In the genomic region with DNA sequence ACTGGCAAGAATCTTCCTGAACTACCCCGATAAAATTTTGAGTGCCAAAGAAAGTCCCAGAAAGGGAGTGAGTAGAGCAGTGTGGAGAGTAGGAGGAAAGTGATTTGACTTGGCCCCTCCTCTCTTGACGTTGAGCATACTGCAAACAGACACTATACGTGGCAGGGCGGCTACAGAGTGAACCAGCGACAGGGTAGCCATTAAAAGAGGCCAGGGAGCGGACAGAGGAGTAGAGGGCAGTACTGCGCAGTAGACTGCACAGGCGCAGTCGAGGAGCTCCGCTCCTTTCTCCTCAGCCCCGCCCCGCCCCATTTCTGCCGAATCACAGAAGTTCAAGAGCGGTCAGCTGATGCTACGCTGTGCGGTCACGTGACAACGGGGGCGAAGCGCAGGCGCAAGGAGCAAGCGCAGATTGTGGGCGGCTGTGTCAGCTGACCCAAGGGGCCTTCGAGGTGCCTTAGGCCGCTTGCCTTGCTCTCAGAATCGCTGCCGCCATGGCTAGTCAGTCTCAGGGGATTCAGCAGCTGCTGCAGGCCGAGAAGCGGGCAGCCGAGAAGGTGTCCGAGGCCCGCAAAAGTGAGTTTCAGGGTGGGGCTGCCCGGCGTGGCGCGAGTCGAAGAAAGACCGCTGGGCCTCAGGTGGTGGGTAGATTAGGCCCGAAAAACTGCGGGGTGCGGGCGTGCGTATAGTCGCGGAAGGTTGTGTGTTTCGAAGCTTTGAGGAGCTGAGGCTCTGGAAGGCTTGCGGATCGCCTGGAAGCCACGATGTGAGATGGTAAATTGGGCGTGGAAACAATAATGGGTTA, we compare ENCODE assay signal across 1 cellular context.
TF ChIP-seq lines count a peak whose summit lies in the region.

A gene with protein sequence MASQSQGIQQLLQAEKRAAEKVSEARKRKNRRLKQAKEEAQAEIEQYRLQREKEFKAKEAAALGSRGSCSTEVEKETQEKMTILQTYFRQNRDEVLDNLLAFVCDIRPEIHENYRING (plus strand): TSS at position 425 of the 805 bp plus-strand sequence. CDS start 70 bp downstream, at position 495.

TF ChIP-seq in HepG2, 621 proteins besides CTCF, POLR2A, EP300 and RAD21 (continued from another document and continues in another):
- TF ChIP-seq, protein P1, sequence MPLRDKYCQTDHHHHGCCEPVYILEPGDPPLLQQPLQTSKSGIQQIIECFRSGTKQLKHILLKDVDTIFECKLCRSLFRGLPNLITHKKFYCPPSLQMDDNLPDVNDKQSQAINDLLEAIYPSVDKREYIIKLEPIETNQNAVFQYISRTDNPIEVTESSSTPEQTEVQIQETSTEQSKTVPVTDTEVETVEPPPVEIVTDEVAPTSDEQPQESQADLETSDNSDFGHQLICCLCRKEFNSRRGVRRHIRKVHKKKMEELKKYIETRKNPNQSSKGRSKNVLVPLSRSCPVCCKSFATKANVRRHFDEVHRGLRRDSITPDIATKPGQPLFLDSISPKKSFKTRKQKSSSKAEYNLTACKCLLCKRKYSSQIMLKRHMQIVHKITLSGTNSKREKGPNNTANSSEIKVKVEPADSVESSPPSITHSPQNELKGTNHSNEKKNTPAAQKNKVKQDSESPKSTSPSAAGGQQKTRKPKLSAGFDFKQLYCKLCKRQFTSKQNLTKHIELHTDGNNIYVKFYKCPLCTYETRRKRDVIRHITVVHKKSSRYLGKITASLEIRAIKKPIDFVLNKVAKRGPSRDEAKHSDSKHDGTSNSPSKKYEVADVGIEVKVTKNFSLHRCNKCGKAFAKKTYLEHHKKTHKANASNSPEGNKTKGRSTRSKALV (CRISPR knock-in tag; IDR thresholded peaks at IDR 0.05), result peak; percentile 12; the same call in 1 of the 2 replicates
- TF ChIP-seq ZNF230 (CRISPR knock-in tag; IDR thresholded peaks at IDR 0.05), result no peak
- TF ChIP-seq ZNF749 (CRISPR knock-in tag; IDR thresholded peaks at IDR 0.05; ENCODE audit: borderline replicate concordance), result 0 out of 2 replicates have a peak, but pooled peaks have one; percentile 33
- TF ChIP-seq, protein P2, sequence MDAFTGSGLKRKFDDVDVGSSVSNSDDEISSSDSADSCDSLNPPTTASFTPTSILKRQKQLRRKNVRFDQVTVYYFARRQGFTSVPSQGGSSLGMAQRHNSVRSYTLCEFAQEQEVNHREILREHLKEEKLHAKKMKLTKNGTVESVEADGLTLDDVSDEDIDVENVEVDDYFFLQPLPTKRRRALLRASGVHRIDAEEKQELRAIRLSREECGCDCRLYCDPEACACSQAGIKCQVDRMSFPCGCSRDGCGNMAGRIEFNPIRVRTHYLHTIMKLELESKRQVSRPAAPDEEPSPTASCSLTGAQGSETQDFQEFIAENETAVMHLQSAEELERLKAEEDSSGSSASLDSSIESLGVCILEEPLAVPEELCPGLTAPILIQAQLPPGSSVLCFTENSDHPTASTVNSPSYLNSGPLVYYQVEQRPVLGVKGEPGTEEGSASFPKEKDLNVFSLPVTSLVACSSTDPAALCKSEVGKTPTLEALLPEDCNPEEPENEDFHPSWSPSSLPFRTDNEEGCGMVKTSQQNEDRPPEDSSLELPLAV (CRISPR knock-in tag; conservative IDR thresholded peaks at IDR 0.05; ENCODE audit: low read depth), result no peak
- TF ChIP-seq, protein P3, sequence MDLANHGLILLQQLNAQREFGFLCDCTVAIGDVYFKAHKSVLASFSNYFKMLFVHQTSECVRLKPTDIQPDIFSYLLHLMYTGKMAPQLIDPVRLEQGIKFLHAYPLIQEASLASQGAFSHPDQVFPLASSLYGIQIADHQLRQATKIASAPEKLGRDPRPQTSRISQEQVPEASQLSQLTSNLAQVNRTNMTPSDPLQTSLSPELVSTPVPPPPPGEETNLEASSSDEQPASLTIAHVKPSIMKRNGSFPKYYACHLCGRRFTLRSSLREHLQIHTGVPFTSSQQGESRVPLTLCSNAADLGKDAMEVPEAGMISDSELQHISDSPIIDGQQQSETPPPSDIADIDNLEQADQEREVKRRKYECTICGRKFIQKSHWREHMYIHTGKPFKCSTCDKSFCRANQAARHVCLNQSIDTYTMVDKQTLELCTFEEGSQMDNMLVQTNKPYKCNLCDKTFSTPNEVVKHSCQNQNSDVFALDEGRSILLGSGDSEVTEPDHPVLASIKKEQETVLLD (CRISPR knock-in tag; IDR thresholded peaks at IDR 0.05; ENCODE audit: low read depth), result peak; percentile 8; the same call in 1 of the 2 replicates
- TF ChIP-seq NR2F2 (IDR thresholded peaks at IDR 0.05; ENCODE audit: borderline replicate concordance, low read depth), result no peak; the same call in 1 of the 2 replicates
- peak; percentile 50; the same call in 1 of the 2 replicates for TF ChIP-seq MED1 (CRISPR knock-in tag; IDR thresholded peaks at IDR 0.05)
- TF ChIP-seq CBX1 (IDR thresholded peaks at IDR 0.05; ENCODE audit: low read depth), result peak; percentile 31
- no peak for TF ChIP-seq ZNF720 (CRISPR knock-in tag; IDR thresholded peaks at IDR 0.05)
- TF ChIP-seq, protein P4, sequence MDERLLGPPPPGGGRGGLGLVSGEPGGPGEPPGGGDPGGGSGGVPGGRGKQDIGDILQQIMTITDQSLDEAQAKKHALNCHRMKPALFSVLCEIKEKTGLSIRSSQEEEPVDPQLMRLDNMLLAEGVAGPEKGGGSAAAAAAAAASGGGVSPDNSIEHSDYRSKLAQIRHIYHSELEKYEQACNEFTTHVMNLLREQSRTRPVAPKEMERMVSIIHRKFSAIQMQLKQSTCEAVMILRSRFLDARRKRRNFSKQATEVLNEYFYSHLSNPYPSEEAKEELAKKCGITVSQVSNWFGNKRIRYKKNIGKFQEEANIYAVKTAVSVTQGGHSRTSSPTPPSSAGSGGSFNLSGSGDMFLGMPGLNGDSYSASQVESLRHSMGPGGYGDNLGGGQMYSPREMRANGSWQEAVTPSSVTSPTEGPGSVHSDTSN (CRISPR knock-in tag; IDR thresholded peaks at IDR 0.05), result 0 out of 2 replicates have a peak, but pooled peaks have one; percentile 16
- TF ChIP-seq, protein P5, sequence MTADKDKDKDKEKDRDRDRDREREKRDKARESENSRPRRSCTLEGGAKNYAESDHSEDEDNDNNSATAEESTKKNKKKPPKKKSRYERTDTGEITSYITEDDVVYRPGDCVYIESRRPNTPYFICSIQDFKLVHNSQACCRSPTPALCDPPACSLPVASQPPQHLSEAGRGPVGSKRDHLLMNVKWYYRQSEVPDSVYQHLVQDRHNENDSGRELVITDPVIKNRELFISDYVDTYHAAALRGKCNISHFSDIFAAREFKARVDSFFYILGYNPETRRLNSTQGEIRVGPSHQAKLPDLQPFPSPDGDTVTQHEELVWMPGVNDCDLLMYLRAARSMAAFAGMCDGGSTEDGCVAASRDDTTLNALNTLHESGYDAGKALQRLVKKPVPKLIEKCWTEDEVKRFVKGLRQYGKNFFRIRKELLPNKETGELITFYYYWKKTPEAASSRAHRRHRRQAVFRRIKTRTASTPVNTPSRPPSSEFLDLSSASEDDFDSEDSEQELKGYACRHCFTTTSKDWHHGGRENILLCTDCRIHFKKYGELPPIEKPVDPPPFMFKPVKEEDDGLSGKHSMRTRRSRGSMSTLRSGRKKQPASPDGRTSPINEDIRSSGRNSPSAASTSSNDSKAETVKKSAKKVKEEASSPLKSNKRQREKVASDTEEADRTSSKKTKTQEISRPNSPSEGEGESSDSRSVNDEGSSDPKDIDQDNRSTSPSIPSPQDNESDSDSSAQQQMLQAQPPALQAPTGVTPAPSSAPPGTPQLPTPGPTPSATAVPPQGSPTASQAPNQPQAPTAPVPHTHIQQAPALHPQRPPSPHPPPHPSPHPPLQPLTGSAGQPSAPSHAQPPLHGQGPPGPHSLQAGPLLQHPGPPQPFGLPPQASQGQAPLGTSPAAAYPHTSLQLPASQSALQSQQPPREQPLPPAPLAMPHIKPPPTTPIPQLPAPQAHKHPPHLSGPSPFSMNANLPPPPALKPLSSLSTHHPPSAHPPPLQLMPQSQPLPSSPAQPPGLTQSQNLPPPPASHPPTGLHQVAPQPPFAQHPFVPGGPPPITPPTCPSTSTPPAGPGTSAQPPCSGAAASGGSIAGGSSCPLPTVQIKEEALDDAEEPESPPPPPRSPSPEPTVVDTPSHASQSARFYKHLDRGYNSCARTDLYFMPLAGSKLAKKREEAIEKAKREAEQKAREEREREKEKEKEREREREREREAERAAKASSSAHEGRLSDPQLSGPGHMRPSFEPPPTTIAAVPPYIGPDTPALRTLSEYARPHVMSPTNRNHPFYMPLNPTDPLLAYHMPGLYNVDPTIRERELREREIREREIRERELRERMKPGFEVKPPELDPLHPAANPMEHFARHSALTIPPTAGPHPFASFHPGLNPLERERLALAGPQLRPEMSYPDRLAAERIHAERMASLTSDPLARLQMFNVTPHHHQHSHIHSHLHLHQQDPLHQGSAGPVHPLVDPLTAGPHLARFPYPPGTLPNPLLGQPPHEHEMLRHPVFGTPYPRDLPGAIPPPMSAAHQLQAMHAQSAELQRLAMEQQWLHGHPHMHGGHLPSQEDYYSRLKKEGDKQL (CRISPR knock-in tag; IDR thresholded peaks at IDR 0.05; ENCODE audit: low read depth), result peak; percentile 65; the same call in 1 of the 2 replicates
- TF ChIP-seq, protein P6, sequence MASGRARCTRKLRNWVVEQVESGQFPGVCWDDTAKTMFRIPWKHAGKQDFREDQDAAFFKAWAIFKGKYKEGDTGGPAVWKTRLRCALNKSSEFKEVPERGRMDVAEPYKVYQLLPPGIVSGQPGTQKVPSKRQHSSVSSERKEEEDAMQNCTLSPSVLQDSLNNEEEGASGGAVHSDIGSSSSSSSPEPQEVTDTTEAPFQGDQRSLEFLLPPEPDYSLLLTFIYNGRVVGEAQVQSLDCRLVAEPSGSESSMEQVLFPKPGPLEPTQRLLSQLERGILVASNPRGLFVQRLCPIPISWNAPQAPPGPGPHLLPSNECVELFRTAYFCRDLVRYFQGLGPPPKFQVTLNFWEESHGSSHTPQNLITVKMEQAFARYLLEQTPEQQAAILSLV (CRISPR knock-in tag; IDR thresholded peaks at IDR 0.05; ENCODE audit: borderline replicate concordance), result peak; percentile 72; the same call in 1 of the 2 replicates
- no peak for TF ChIP-seq NPAS2 (CRISPR knock-in tag; IDR thresholded peaks at IDR 0.05; ENCODE audit: borderline replicate concordance)
- TF ChIP-seq ZNF670 (CRISPR knock-in tag; IDR thresholded peaks at IDR 0.05; ENCODE audit: borderline replicate concordance), result peak; percentile 86; the same call in 1 of the 2 replicates
- TF ChIP-seq CHCHD3 (CRISPR knock-in tag; IDR thresholded peaks at IDR 0.05), result no peak
- TF ChIP-seq, protein P7, sequence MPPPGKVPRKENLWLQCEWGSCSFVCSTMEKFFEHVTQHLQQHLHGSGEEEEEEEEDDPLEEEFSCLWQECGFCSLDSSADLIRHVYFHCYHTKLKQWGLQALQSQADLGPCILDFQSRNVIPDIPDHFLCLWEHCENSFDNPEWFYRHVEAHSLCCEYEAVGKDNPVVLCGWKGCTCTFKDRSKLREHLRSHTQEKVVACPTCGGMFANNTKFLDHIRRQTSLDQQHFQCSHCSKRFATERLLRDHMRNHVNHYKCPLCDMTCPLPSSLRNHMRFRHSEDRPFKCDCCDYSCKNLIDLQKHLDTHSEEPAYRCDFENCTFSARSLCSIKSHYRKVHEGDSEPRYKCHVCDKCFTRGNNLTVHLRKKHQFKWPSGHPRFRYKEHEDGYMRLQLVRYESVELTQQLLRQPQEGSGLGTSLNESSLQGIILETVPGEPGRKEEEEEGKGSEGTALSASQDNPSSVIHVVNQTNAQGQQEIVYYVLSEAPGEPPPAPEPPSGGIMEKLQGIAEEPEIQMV (CRISPR knock-in tag; IDR thresholded peaks at IDR 0.05; ENCODE audit: low read depth), result no peak; the same call in 1 of the 2 replicates
- 0 out of 2 replicates have a peak, but pooled peaks have one; percentile 46 for TF ChIP-seq ZNF33B (CRISPR knock-in tag; IDR thresholded peaks at IDR 0.05)
- peak; percentile 36; the same call in 1 of the 2 replicates for TF ChIP-seq ZBTB8A (CRISPR knock-in tag; IDR thresholded peaks at IDR 0.05; ENCODE audit: borderline replicate concordance, low read depth)
- TF ChIP-seq, protein P8, sequence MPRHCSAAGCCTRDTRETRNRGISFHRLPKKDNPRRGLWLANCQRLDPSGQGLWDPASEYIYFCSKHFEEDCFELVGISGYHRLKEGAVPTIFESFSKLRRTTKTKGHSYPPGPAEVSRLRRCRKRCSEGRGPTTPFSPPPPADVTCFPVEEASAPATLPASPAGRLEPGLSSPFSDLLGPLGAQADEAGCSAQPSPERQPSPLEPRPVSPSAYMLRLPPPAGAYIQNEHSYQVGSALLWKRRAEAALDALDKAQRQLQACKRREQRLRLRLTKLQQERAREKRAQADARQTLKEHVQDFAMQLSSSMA (CRISPR knock-in tag; IDR thresholded peaks at IDR 0.05), result peak; percentile 81
- TF ChIP-seq ZNF224 (CRISPR knock-in tag; IDR thresholded peaks at IDR 0.05), result peak; percentile 86
- TF ChIP-seq MAF1 (CRISPR knock-in tag; IDR thresholded peaks at IDR 0.05; ENCODE audit: borderline replicate concordance), result peak; percentile 84; the same call in 1 of the 2 replicates
- TF ChIP-seq TCF7L2 (IDR thresholded peaks at IDR 0.05; ENCODE audit: low read depth, low read length), result no peak
- TF ChIP-seq FOXO1 (CRISPR knock-in tag; IDR thresholded peaks at IDR 0.05), result no peak
- peak; percentile 67; the same call in 1 of the 2 replicates for TF ChIP-seq ZBTB7B (CRISPR knock-in tag; IDR thresholded peaks at IDR 0.05)
- TF ChIP-seq, protein P9, sequence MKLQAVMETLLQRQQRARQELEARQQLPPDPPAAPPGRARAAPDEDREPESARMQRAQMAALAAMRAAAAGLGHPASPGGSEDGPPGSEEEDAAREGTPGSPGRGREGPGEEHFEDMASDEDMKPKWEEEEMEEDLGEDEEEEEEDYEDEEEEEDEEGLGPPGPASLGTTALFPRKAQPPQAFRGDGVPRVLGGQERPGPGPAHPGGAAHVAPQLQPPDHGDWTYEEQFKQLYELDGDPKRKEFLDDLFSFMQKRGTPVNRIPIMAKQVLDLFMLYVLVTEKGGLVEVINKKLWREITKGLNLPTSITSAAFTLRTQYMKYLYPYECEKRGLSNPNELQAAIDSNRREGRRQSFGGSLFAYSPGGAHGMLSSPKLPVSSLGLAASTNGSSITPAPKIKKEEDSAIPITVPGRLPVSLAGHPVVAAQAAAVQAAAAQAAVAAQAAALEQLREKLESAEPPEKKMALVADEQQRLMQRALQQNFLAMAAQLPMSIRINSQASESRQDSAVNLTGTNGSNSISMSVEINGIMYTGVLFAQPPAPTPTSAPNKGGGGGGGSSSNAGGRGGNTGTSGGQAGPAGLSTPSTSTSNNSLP (IDR thresholded peaks at IDR 0.05; ENCODE audit: low read depth, low read length), result 0 out of 2 replicates have a peak, but pooled peaks have one; percentile 1
- peak; percentile 64; the same call in 1 of the 2 replicates for TF ChIP-seq ZNF616 (CRISPR knock-in tag; IDR thresholded peaks at IDR 0.05; ENCODE audit: low read depth)
- peak; percentile 95; the same call in 1 of the 2 replicates for TF ChIP-seq SPEN (CRISPR knock-in tag; IDR thresholded peaks at IDR 0.05; ENCODE audit: low read depth)
- TF ChIP-seq ARNTL (CRISPR knock-in tag; IDR thresholded peaks at IDR 0.05), result peak; percentile 68; the same call in 1 of the 2 replicates
- TF ChIP-seq REPIN1 (CRISPR knock-in tag; IDR thresholded peaks at IDR 0.05; ENCODE audit: borderline replicate concordance, low read depth), result peak; percentile 84
- TF ChIP-seq HNRNPLL (IDR thresholded peaks at IDR 0.05; ENCODE audit: low read depth, low read length, poor library complexity, severe bottlenecking), result peak; percentile 86
- 0 out of 2 replicates have a peak, but pooled peaks have one; percentile 50 for TF ChIP-seq PCBP1 (IDR thresholded peaks at IDR 0.05; ENCODE audit: borderline replicate concordance, low read depth, low read length)
- peak; percentile 36; the same call in 1 of the 2 replicates for TF ChIP-seq NFIC (IDR thresholded peaks at IDR 0.05; ENCODE audit: low read length)
